Comparison of ENCODE assay signal across 9 cellular contexts in the genomic region with DNA sequence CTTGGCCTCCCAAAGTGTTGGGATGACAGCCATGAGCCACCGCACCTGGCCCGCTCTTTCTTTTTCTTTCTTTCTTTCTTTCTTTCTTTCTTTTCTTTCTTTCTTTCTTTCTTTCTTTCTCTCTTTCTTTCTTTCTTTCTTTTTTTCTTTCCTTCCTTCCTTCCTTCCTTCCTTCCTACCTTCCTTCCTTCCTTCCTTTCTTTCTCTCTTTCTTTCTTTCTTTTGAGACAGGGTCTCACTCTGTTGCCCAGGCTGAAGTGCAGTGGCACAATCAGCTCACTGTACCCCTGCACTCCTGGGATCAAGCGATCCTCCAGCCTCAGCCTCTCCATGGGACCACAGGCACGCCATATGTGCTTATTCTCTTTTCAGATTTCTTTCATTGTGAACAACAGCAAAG. TPM values are rescaled to one million over a fixed set of nuclear protein-coding genes. Genes with fewer than 3 reads are reported as not detected.
"Had no signal": no experiment of that assay in that cellular context is flagged by ENCODE, and none has a peak within 500 bp of the region (broad histone marks: within the 10 kb centered on the region; RNA-seq: fewer than 3 reads in every experiment).

No MANE protein-coding gene starts in this region.

RNA-seq across cellular contexts. Expression of gene SHD, which starts 7.1 kb away (rescaled TPM):
- total RNA-seq: OCI-LY7, PC-9, Right ventricle myocardium inferior, Right ventricle myocardium superior, SJSA1 had no signal

RNA-seq across cellular contexts. Expression of gene TMIGD2, which starts 16.0 kb away (rescaled TPM):
- total RNA-seq: PC-3, PC-9, Right ventricle myocardium inferior, RPMI7951, SJSA1, SK-MEL-5 had no signal
- polyA plus RNA-seq: SK-N-SH had no signal

RNA-seq across cellular contexts. Expression of gene FSD1, which starts 18.3 kb away (rescaled TPM):
- total RNA-seq: PC-9, Right ventricle myocardium inferior, Right ventricle myocardium superior had no signal
